ENCODE assay signal across 11 cellular contexts in the genomic region with DNA sequence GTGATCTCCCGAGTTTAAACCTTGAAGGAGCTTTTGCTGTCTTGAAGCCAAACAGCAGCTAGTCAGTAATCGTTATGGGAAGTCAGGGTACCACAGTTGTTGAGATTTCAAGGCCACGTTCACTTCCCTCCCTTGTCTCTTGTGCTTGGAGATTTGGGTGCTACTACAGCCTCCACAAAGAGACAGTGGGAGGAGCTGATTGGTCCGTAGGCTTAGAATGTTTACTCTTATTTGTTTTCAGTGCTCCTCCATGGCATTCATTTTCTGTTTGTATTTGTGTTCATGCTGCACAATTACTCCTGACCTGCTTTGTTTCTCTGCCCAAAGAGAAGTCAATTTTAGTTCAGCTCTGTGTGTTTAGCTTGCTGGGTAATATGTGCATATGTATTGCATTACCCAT.
A peak's percentile ranks its signal among the peaks of the same experiment; 100 is the strongest.
DNase-seq lines count a peak whose midpoint lies in the region; ATAC-seq and TF ChIP-seq lines count a peak whose summit lies in the region.
"Had no signal": no experiment of that assay in that cellular context is flagged by ENCODE, and none has a peak within 500 bp of the region (broad histone marks: within the 10 kb centered on the region; RNA-seq: fewer than 3 reads in every experiment).

No MANE protein-coding gene starts in this region.

- WGBS in adrenal gland, 4 donors = 22 to 27% (median 26%) methylated on average over 4 of the region's 4 CpGs

- no peak for ATAC-seq in naive thymus-derived CD4-positive, alpha-beta T cell
- no peak for ATAC-seq in HG03175 (IDR thresholded peaks at IDR 0.05; ENCODE audit: unreplicated experiment)

- H3K9me3 Mint-ChIP-seq in naive thymus-derived CD4-positive, alpha-beta T cell = peaks cover 0 to 5% (median 0%) of the 10 kb centered on the region in 11 donors

- CTCF ChIA-PET in naive thymus-derived CD4-positive, alpha-beta T cell (lab: Charles Lee) = no interaction called here

- intact Hi-C loops in adrenal gland (cut with DNase I) = no loop called here
- intact Hi-C loops in naive thymus-derived CD4-positive, alpha-beta T cell (cut with micrococcal nuclease) = loop anchor here (2.0 to 5.0 kb wide), 2 partner anchors 550 to 552 kb away; no protein-coding TSS in a partner anchor

- peak; percentile 61 for DNase-seq in DMS153 (lab: John Stamatoyannopoulos, UW)
- peak; percentile 58 for DNase-seq in NCI-H128 (lab: John Stamatoyannopoulos, UW; ENCODE audit: unreplicated experiment)
- DNase-seq in adrenal gland = no peak
- DNase-seq in naive thymus-derived CD4-positive, alpha-beta T cell = peak in 1 of 9 donors; percentile 4
- DNase-seq in Peyer's patch = no peak
- DNase-seq in activated CD8-positive, alpha-beta memory T cell treated with anti-CD3 and anti-CD28 coated beads, Interleukin-2, amount 50 U/mL, for 4 hours = no peak
- no peak for DNase-seq in MG63
- DNase-seq: body of pancreas; immature natural killer cell; stimulated activated CD4-positive, alpha-beta T cell treated with anti-CD3 and anti-CD28 coated beads, Interleukin-2, amount 100 ng/mL, for 48 hours had no signal

- no peaks in the 10 kb centered on the region for H3K36me3 Mint-ChIP-seq in naive thymus-derived CD4-positive, alpha-beta T cell
- H3K36me3 Mint-ChIP-seq: immature natural killer cell had no signal

- H3K4me1 Mint-ChIP-seq in naive thymus-derived CD4-positive, alpha-beta T cell = peaks cover 5 to 36% (median 24%) of the 10 kb centered on the region in 7 donors

- peaks cover 24 to 46% (median 34%) of the 10 kb centered on the region in 5 donors for H3K27me3 Mint-ChIP-seq in naive thymus-derived CD4-positive, alpha-beta T cell

- TF ChIP-seq CTCF in adrenal gland (IDR thresholded peaks at IDR 0.05) (no peak), Peyer's patch (IDR thresholded peaks at IDR 0.05) (no peak)

- H3K36me3 ChIP-seq in adrenal gland (replicated peaks in 1 of 2) (no peaks in the 10 kb centered on the region), Peyer's patch (no peaks in the 10 kb centered on the region), MG63 (no peaks in the 10 kb centered on the region)
- H3K36me3 ChIP-seq in naive thymus-derived CD4-positive, alpha-beta T cell (ENCODE audit: control insufficient read depth in 2 of 3, insufficient read depth in 3 of 3, low read length in 3 of 3) = no peaks in the 10 kb centered on the region

- H3K27me3 ChIP-seq in adrenal gland (no peaks in the 10 kb centered on the region), Peyer's patch (no peaks in the 10 kb centered on the region), MG63 (no peaks in the 10 kb centered on the region)
- no peaks in the 10 kb centered on the region for H3K27me3 ChIP-seq in naive thymus-derived CD4-positive, alpha-beta T cell (ENCODE audit: control insufficient read depth in 2 of 2, insufficient read depth in 2 of 2, low read length in 2 of 2)
- H3K27me3 ChIP-seq: body of pancreas had no signal

- POLR2A ChIA-PET in naive thymus-derived CD4-positive, alpha-beta T cell (lab: Charles Lee) = no interaction called here

- H3K4me1 ChIP-seq in adrenal gland (replicated peaks in 1 of 2) (peaks cover 24 to 44% of the 10 kb centered on the region in 2 donors), Peyer's patch (peaks cover 0 to 3% (median 0%) of the 10 kb centered on the region in 4 donors)
- H3K4me1 ChIP-seq in naive thymus-derived CD4-positive, alpha-beta T cell (ENCODE audit: control insufficient read depth in 2 of 2, insufficient read depth in 2 of 2, low read length in 2 of 2) = peaks cover 0 to 5% of the 10 kb centered on the region in 2 donors

- no peak for TF ChIP-seq POLR2A in adrenal gland (IDR thresholded peaks at IDR 0.05)
- TF ChIP-seq POLR2A in Peyer's patch (IDR thresholded peaks at IDR 0.05) = no peak

- H3K4me3 ChIP-seq in adrenal gland (no peak overlapping the region), Peyer's patch (no peak overlapping the region), MG63 (no peak overlapping the region)
- no peak overlapping the region for H3K4me3 ChIP-seq in naive thymus-derived CD4-positive, alpha-beta T cell (ENCODE audit: low read length)
- H3K4me3 ChIP-seq: body of pancreas had no signal

- no peaks in the 10 kb centered on the region for H3K9me3 ChIP-seq in adrenal gland (replicated peaks in 1 of 3)
- no peaks in the 10 kb centered on the region for H3K9me3 ChIP-seq in naive thymus-derived CD4-positive, alpha-beta T cell (ENCODE audit: control insufficient read depth in 2 of 3, low read length in 3 of 3)
- H3K9me3 ChIP-seq in Peyer's patch = no peaks in the 10 kb centered on the region
- H3K9me3 ChIP-seq in MG63 = no peaks in the 10 kb centered on the region
- H3K9me3 ChIP-seq: body of pancreas had no signal

- peak overlapping the region in 4 of 10 donors; percentile 30 to 90 (median 70) for H3K4me3 Mint-ChIP-seq in naive thymus-derived CD4-positive, alpha-beta T cell
- H3K4me3 Mint-ChIP-seq: immature natural killer cell had no signal

- H3K27ac ChIP-seq in adrenal gland = peak overlapping the region in 3 of 5 donors; percentile 9 to 65 (median 45)
- peak overlapping the region; percentile 34 for H3K27ac ChIP-seq in naive thymus-derived CD4-positive, alpha-beta T cell (ENCODE audit: low read depth, low read length)
- H3K27ac ChIP-seq in Peyer's patch = no peak overlapping the region
- H3K27ac ChIP-seq: body of pancreas had no signal

- peak overlapping the region in 3 of 9 donors; percentile 90 to 95 (median 95) for H3K27ac Mint-ChIP-seq in naive thymus-derived CD4-positive, alpha-beta T cell
- H3K27ac Mint-ChIP-seq: immature natural killer cell had no signal

Comparison
In these comparisons a context has a peak if more than half of its experiments do, and no peak if none do; other contexts are left out.
1. DNase-seq: peak in DMS153 (single experiment) and NCI-H128 (single experiment); none in adrenal gland (0 of 7), Peyer's patch (0 of 3), activated CD8-positive, alpha-beta memory T cell treated with anti-CD3 and anti-CD28 coated beads, Interleukin-2, amount 50 U/mL, for 4 hours (single experiment) and MG63 (single experiment).
2. H3K27ac ChIP-seq: peak in adrenal gland (3 of 5) and naive thymus-derived CD4-positive, alpha-beta T cell (single experiment); none in Peyer's patch (0 of 4).
3. intact Hi-C loops: an anchor here in naive thymus-derived CD4-positive, alpha-beta T cell (2.0 to 5.0 kb wide); none called in adrenal gland.